ENCODE assay signal across 29 cellular contexts in the genomic region with DNA sequence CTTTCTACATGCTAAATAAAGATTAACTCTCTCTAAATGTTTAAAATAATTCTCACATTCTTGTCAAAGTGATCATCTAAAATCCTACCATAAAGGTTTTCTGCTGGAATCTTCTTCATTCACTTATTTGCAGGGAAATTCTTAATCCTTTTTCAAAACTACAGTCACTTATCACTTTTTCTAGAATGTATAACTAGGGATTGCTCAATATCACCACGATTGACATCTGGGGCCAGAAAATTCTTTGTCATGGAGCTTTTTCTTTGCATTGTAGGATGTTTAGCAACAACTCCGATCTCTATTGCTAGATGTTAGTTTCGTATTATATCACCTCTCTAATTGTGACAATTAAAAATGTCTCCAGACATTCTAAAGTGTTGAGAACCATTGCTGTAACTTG.
"Had no signal": no experiment of that assay in that cellular context is flagged by ENCODE, and none has a peak within 500 bp of the region (broad histone marks: within the 10 kb centered on the region; RNA-seq: fewer than 3 reads in every experiment).

No MANE protein-coding gene starts in this region.

- H3K9me3 ChIP-seq: left lung, lower lobe of right lung, pancreas, prostate gland, sigmoid colon, spleen, testis, thyroid gland, transverse colon, upper lobe of left lung, vagina had no signal

- H3K27ac ChIP-seq: left lung, lower lobe of right lung, pancreas, prostate gland, sigmoid colon, testis, thyroid gland, transverse colon, upper lobe of left lung, vagina had no signal

- DNase-seq: hippocampal formation; kidney glomerular epithelial cell; left cardiac atrium; left lung; lower lobe of right lung; mammary epithelial cell; mesendoderm; naive B cell; natural killer cell; pancreas; posterior cingulate gyrus; retina; right cardiac atrium; sigmoid colon; small intestine; spleen; stimulated activated CD4-positive, alpha-beta T cell treated with anti-CD3 and anti-CD28 coated beads, Interleukin-4, amount 100 ng/mL, for 24 hours; stimulated activated naive CD4-positive, alpha-beta T cell; substantia nigra; testis; thyroid gland; transverse colon; upper lobe of left lung had no signal

- ATAC-seq: left cardiac atrium; left lung; lower lobe of right lung; natural killer cell; pancreas; right cardiac atrium; stimulated activated effector memory CD8-positive, alpha-beta T cell treated with anti-CD3 and anti-CD28 coated beads, Interleukin-12 subunit alpha, Interleukin-12 subunit beta, amount 100 ng/mL, for 72 hours had no signal

- H3K9me3 Mint-ChIP-seq: stimulated activated effector memory CD8-positive, alpha-beta T cell treated with anti-CD3 and anti-CD28 coated beads, Interleukin-12 subunit alpha, Interleukin-12 subunit beta, amount 100 ng/mL, for 72 hours; stimulated activated naive CD8-positive, alpha-beta T cell treated with anti-CD3 and anti-CD28 coated beads, Interleukin-15, Interleukin-2, amounts not matched to agents 100 ng/mL and 50 ng/mL, for 24 hours had no signal

- H3K4me1 Mint-ChIP-seq: naive B cell; natural killer cell; stimulated activated effector memory CD8-positive, alpha-beta T cell treated with anti-CD3 and anti-CD28 coated beads, Interleukin-12 subunit alpha, Interleukin-12 subunit beta, amount 100 ng/mL, for 72 hours had no signal

- FAIRE-seq: keratinocyte, pancreas, small intestine had no signal

- H3K36me3 Mint-ChIP-seq: mesothelial cell of epicardium; naive B cell; natural killer cell; stimulated activated effector memory CD8-positive, alpha-beta T cell treated with anti-CD3 and anti-CD28 coated beads, Interleukin-12 subunit alpha, Interleukin-12 subunit beta, amount 100 ng/mL, for 72 hours had no signal

- H3K27me3 ChIP-seq: left lung, pancreas, sigmoid colon, spleen, testis, thyroid gland, transverse colon, upper lobe of left lung, vagina had no signal

- H3K4me1 ChIP-seq: left lung, pancreas, prostate gland, sigmoid colon, spleen, thyroid gland, transverse colon had no signal

- H3K4me3 ChIP-seq: left lung, lower lobe of right lung, pancreas, prostate gland, sigmoid colon, spleen, testis, thyroid gland, transverse colon, upper lobe of left lung, vagina had no signal

- H3K36me3 ChIP-seq: left lung, lower lobe of right lung, pancreas, prostate gland, sigmoid colon, spleen, thyroid gland, transverse colon, upper lobe of left lung, vagina had no signal

- H3K27ac Mint-ChIP-seq: mesothelial cell of epicardium; naive B cell; natural killer cell; stimulated activated effector memory CD8-positive, alpha-beta T cell treated with anti-CD3 and anti-CD28 coated beads, Interleukin-12 subunit alpha, Interleukin-12 subunit beta, amount 100 ng/mL, for 72 hours; stimulated activated naive CD8-positive, alpha-beta T cell treated with anti-CD3 and anti-CD28 coated beads, Interleukin-15, Interleukin-2, amounts not matched to agents 100 ng/mL and 50 ng/mL, for 24 hours had no signal

- H3K4me3 Mint-ChIP-seq: mesothelial cell of epicardium; naive B cell; natural killer cell; stimulated activated effector memory CD8-positive, alpha-beta T cell treated with anti-CD3 and anti-CD28 coated beads, Interleukin-12 subunit alpha, Interleukin-12 subunit beta, amount 100 ng/mL, for 72 hours; stimulated activated naive CD8-positive, alpha-beta T cell treated with anti-CD3 and anti-CD28 coated beads, Interleukin-15, Interleukin-2, amounts not matched to agents 100 ng/mL and 50 ng/mL, for 24 hours had no signal
